ENCODE assay signal across 1 cellular context in genomic region chr13:45718063-45718462, GRCh38.
TF ChIP-seq lines count a peak whose summit lies in the region.

No MANE protein-coding gene starts in this region.

TF ChIP-seq in SK-N-SH treated with all-trans-retinoic acid at 6 μM for 48 hours, 23 proteins besides CTCF, POLR2A, EP300 and RAD21 (continued from another document):
- TF ChIP-seq CSRNP3 (CRISPR knock-in tag; IDR thresholded peaks at IDR 0.05): no peak
TF ChIP-seq in SK-N-SH treated with all-trans-retinoic acid at 6 μM for 48 hours: peak in this region for 0.
